Comparison of ENCODE assay signal across 13 cellular contexts in genomic region chr5:100595152-100595811, GRCh38.
A peak's percentile ranks its signal among the peaks of the same experiment; 100 is the strongest.
DNase-seq lines count a peak whose midpoint lies in the region; ATAC-seq, FAIRE-seq and TF ChIP-seq lines count a peak whose summit lies in the region.
"Had no signal": no experiment of that assay in that cellular context is flagged by ENCODE, and none has a peak within 500 bp of the region (broad histone marks: within the 10 kb centered on the region; RNA-seq: fewer than 3 reads in every experiment).

No MANE protein-coding gene starts in this region.

- H3K9me3 ChIP-seq in upper lobe of right lung: no peaks in the 10 kb centered on the region
- H3K9me3 ChIP-seq: BLaER1, thyroid gland had no signal

- FAIRE-seq in islet of Langerhans (lab: Jason Lieb, UNC): peak; percentile 77

- no peaks in the 10 kb centered on the region for H3K27me3 Mint-ChIP-seq in brain

- peak overlapping the region in 1 of 5 experiments; percentile 22 for H3K4me3 Mint-ChIP-seq in brain
- H3K4me3 Mint-ChIP-seq: neural progenitor cell had no signal

- H3K4me3 ChIP-seq in upper lobe of right lung: no peak overlapping the region
- H3K4me3 ChIP-seq: BLaER1, neural progenitor cell, thyroid gland had no signal

- peak overlapping the region in 3 of 5 experiments; percentile 1 to 82 (median 75) for H3K27ac Mint-ChIP-seq in brain
- H3K27ac Mint-ChIP-seq: neural progenitor cell had no signal

- H3K27me3 ChIP-seq in upper lobe of right lung: no peaks in the 10 kb centered on the region
- H3K27me3 ChIP-seq: BLaER1, neural progenitor cell, thyroid gland had no signal

- DNase-seq in NCI-H2196 (lab: John Stamatoyannopoulos, UW; ENCODE audit: unreplicated experiment): peak; percentile 12
- no peak for DNase-seq in NCI-H2196 treated with DMSO at 0.1 percent for 48 hours (lab: John Stamatoyannopoulos, UW; ENCODE audit: unreplicated experiment)
- DNase-seq in upper lobe of right lung: no peak
- no peak for DNase-seq in stimulated activated CD4-positive, alpha-beta T cell treated with anti-CD3 and anti-CD28 coated beads, Interleukin-4, amount 100 ng/mL, for 1 hour
- no peak for DNase-seq in NCI-H187 treated with DMSO at 0.1 percent for 48 hours (lab: John Stamatoyannopoulos, UW)
- DNase-seq in activated T-cell treated with anti-CD3 and anti-CD28 coated beads for 4 hours: no peak
- DNase-seq: cerebellar nuclear complex, KBM-7, thyroid gland had no signal

- peak; percentile 61 for ATAC-seq in upper lobe of right lung

- intact Hi-C loops in upper lobe of right lung (cut with DNase I): no loop called here

- TF ChIP-seq CTCF in brain (conservative IDR thresholded peaks at IDR 0.05) (no peak), upper lobe of right lung (IDR thresholded peaks at IDR 0.05) (no peak)

- no peaks in the 10 kb centered on the region for H3K36me3 Mint-ChIP-seq in brain
- H3K36me3 Mint-ChIP-seq: neural progenitor cell had no signal

- H3K27ac ChIP-seq in upper lobe of right lung: no peak overlapping the region
- H3K27ac ChIP-seq: BLaER1, neural progenitor cell, thyroid gland had no signal

- H3K9me3 Mint-ChIP-seq in brain: no peaks in the 10 kb centered on the region
- H3K9me3 Mint-ChIP-seq: neural progenitor cell had no signal

- peaks cover 16% of the 10 kb centered on the region for H3K4me1 Mint-ChIP-seq in brain
- H3K4me1 Mint-ChIP-seq: neural progenitor cell had no signal

- no peaks in the 10 kb centered on the region for H3K36me3 ChIP-seq in upper lobe of right lung
- H3K36me3 ChIP-seq: BLaER1, neural progenitor cell, thyroid gland had no signal

- H3K4me1 ChIP-seq in upper lobe of right lung: no peaks in the 10 kb centered on the region
- H3K4me1 ChIP-seq: BLaER1, thyroid gland had no signal
